Comparison of ENCODE assay signal across 23 cellular contexts in the genomic region with DNA sequence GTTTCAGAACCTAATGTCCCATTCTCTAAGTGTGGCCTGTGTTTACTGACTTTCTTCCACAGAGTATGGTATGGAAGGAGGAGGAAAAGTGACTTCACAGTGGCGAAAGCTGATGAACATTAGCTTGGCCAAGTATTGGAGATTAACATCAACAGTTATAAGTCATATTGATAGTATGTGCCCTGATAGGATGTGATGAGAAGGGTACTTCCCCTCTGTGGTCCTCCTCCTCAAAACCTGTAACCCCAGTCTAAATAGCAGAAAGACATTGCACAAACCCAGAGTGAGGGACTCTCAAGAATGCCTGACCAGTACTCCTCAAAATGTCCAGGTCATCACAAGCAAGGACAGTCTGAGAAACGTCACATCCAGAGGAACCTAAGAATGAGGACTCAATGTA.
A peak's percentile ranks its signal among the peaks of the same experiment; 100 is the strongest.
DNase-seq lines count a peak whose midpoint lies in the region; ATAC-seq, FAIRE-seq and TF ChIP-seq lines count a peak whose summit lies in the region.
"Had no signal": no experiment of that assay in that cellular context is flagged by ENCODE, and none has a peak within 500 bp of the region (broad histone marks: within the 10 kb centered on the region; RNA-seq: fewer than 3 reads in every experiment).

No MANE protein-coding gene starts in this region.

- H3K79me2 ChIP-seq in K562 (ENCODE audit: control insufficient read depth, insufficient read depth, low read length) (no peaks in the 10 kb centered on the region), trophoblast cell (ENCODE audit: control insufficient read depth, insufficient read depth, low read length, poor library complexity) (no peaks in the 10 kb centered on the region)

- ATAC-seq in IMR-90 (ENCODE audit: low read depth), result no peak
- no peak for ATAC-seq in K562
- peak in 1 of 2 donors; percentile 36 for ATAC-seq in stimulated activated naive B cell treated with anti-CD40 and anti-IgM and Interleukin-4, amounts not matched to agents 10 μg/mL and 1 μg/mL and 100 μg/mL, for 72 hours (replicated peaks)

- H3K9me1 ChIP-seq in IMR-90 (ENCODE audit: insufficient read depth, low read length) (peaks cover 19% of the 10 kb centered on the region), K562 (ENCODE audit: control insufficient read depth, insufficient read depth, low read length) (no peaks in the 10 kb centered on the region)

- TF ChIP-seq CTCF in IMR-90 (conservative IDR thresholded peaks at IDR 0.05; ENCODE audit: low read depth, low read length) (no peak), K562 (IDR thresholded peaks at IDR 0.05 in 2 of 3, conservative IDR thresholded peaks at IDR 0.05 in 1 of 3; ENCODE audit: insufficient read depth in 2 of 3, low read depth in 1 of 3, low read length in 3 of 3) (no peak)

- BruUV-seq in IMR-90 (replicated peaks; lab: Mats Ljungman, UMichigan) (no TSS peak), K562 (replicated peaks; lab: Mats Ljungman, UMichigan) (TSS peak; percentile 16)

- H2BK5ac ChIP-seq in IMR-90 (ENCODE audit: low read depth, low read length, poor library complexity, severe bottlenecking) (peak overlapping the region; percentile 35), trophoblast cell (ENCODE audit: low read depth, low read length, poor library complexity) (no peak overlapping the region)

- H2AK9ac ChIP-seq in IMR-90 (replicated peaks; ENCODE audit: low read depth, low read length, poor library complexity), result no peak overlapping the region

- H2AFZ ChIP-seq in IMR-90 (replicated peaks; ENCODE audit: low read length, poor library complexity), result no peak overlapping the region
- H2AFZ ChIP-seq in K562 (ENCODE audit: low read depth, low read length), result no peak overlapping the region
- no peak overlapping the region for H2AFZ ChIP-seq in trophoblast cell (ENCODE audit: insufficient read depth, low read length, poor library complexity)

- H3K4ac ChIP-seq in IMR-90 (ENCODE audit: low read depth, low read length) (peak overlapping the region; percentile 91), trophoblast cell (ENCODE audit: low read depth, low read length) (no peak overlapping the region)

- peak overlapping the region; percentile 78 for H3K14ac ChIP-seq in IMR-90 (replicated peaks; ENCODE audit: low read depth, low read length)
- no peak overlapping the region for H3K14ac ChIP-seq in trophoblast cell (ENCODE audit: low read length)

- dilution Hi-C loops in IMR-90 (cut with HindIII; ENCODE audit: low sequenced_read_pairs, unreplicated experiment), result no loop called here

- H3K4me1 ChIP-seq in IMR-90 (ENCODE audit: control insufficient read depth, insufficient read depth, low read length) (peaks cover 20% of the 10 kb centered on the region), K562 (replicated peaks in 1 of 2; ENCODE audit: control insufficient read depth in 2 of 2, insufficient read depth in 2 of 2, low read length in 2 of 2) (peaks cover 4 to 5% of the 10 kb centered on the region in 2 experiments), trophoblast cell (ENCODE audit: control insufficient read depth in 1 of 2, insufficient read depth in 2 of 2, low read length in 2 of 2) (peaks cover 0 to 2% of the 10 kb centered on the region in 2 experiments)
- H3K4me1 ChIP-seq: HAP-1 had no signal

- H2BK12ac ChIP-seq in trophoblast cell (ENCODE audit: low read length), result no peak overlapping the region

- no peak for TF ChIP-seq POLR2A in IMR-90 (IDR thresholded peaks at IDR 0.05; ENCODE audit: low read depth, low read length)
- TF ChIP-seq POLR2A in K562 (conservative IDR thresholded peaks at IDR 0.05), result no peak

- no peaks in the 10 kb centered on the region for H3K27me3 Mint-ChIP-seq in activated naive CD8-positive, alpha-beta T cell
- H3K27me3 Mint-ChIP-seq in activated naive CD8-positive, alpha-beta T cell treated with anti-CD3 and anti-CD28 coated beads for 36 hours, result no peaks in the 10 kb centered on the region
- H3K27me3 Mint-ChIP-seq in stimulated activated naive B cell treated with anti-CD40 and anti-IgM and Interleukin-4, amounts not matched to agents 10 μg/mL and 1 μg/mL and 100 μg/mL, for 72 hours, result no peaks in the 10 kb centered on the region
- H3K27me3 Mint-ChIP-seq: activated CD8-positive, alpha-beta T cell treated with anti-CD3 and anti-CD28 coated beads for 36 hours; progenitor cell of endocrine pancreas; T-cell had no signal

- in situ Hi-C loops in IMR-90 (cut with MboI; ENCODE audit: low sequenced_read_pairs), result no loop called here
- in situ Hi-C loops in K562 (cut with MboI), result no loop called here

- H4K91ac ChIP-seq in IMR-90 (ENCODE audit: insufficient read depth, low read depth, low read length), result peak overlapping the region; percentile 75
- H4K91ac ChIP-seq in trophoblast cell (ENCODE audit: low read depth, low read length), result no peak overlapping the region

- H3K9me3 ChIP-seq in IMR-90 (ENCODE audit: control insufficient read depth, insufficient read depth, low read length) (no peaks in the 10 kb centered on the region), K562 (replicated peaks; ENCODE audit: control insufficient read depth, insufficient read depth, low read depth, low read length) (no peaks in the 10 kb centered on the region), trophoblast cell (ENCODE audit: insufficient read depth, low read depth, low read length) (no peaks in the 10 kb centered on the region)
- H3K9me3 ChIP-seq: BLaER1 treated with 17β-estradiol and CSF1 and Interleukin-3, amounts not matched to agents 10 nM and 100 nM; colonic mucosa; HAP-1; MG63; upper lobe of left lung had no signal

- peak overlapping the region; percentile 63; the same call in 1 of the 2 replicates for H4K5ac ChIP-seq in IMR-90 (ENCODE audit: low read depth, low read length)

- no peaks in the 10 kb centered on the region for H4K20me1 ChIP-seq in IMR-90 (ENCODE audit: insufficient read depth, low read length)
- no peaks in the 10 kb centered on the region for H4K20me1 ChIP-seq in K562 (replicated peaks; ENCODE audit: control insufficient read depth, insufficient read depth, low read length)

- H3K27me3 ChIP-seq in IMR-90 (ENCODE audit: control insufficient read depth, insufficient read depth, low read length), result no peaks in the 10 kb centered on the region
- no peaks in the 10 kb centered on the region for H3K27me3 ChIP-seq in K562 (ENCODE audit: control insufficient read depth in 2 of 2, insufficient read depth in 2 of 2, low read length in 2 of 2)
- no peaks in the 10 kb centered on the region for H3K27me3 ChIP-seq in trophoblast cell (ENCODE audit: insufficient read depth, low read length)
- H3K27me3 ChIP-seq: BLaER1 treated with 17β-estradiol and CSF1 and Interleukin-3, amounts not matched to agents 10 nM and 100 nM; colonic mucosa; MG63; upper lobe of left lung had no signal

- FAIRE-seq in K562 (lab: Jason Lieb, UNC) (no peak), frontal cortex (lab: Jason Lieb, UNC) (no peak)
- FAIRE-seq: bronchial epithelial cell had no signal

- H3K27ac ChIP-seq in IMR-90 (ENCODE audit: insufficient read depth, low read length) (no peak overlapping the region), K562 (ENCODE audit: extremely low read depth, low read depth, low read length) (no peak overlapping the region), trophoblast cell (ENCODE audit: low read depth, low read length) (no peak overlapping the region)
- H3K27ac ChIP-seq: BLaER1 treated with 17β-estradiol and CSF1 and Interleukin-3, amounts not matched to agents 10 nM and 100 nM had no signal

- H3K18ac ChIP-seq in IMR-90 (ENCODE audit: low read depth, low read length) (peak overlapping the region; percentile 76), trophoblast cell (ENCODE audit: low read length) (no peak overlapping the region)

- H3K36me3 Mint-ChIP-seq in activated naive CD8-positive, alpha-beta T cell, result peaks cover 24% of the 10 kb centered on the region
- peaks cover 15% of the 10 kb centered on the region for H3K36me3 Mint-ChIP-seq in activated naive CD8-positive, alpha-beta T cell treated with anti-CD3 and anti-CD28 coated beads for 36 hours
- peaks cover 51 to 81% of the 10 kb centered on the region in 2 donors for H3K36me3 Mint-ChIP-seq in stimulated activated naive B cell treated with anti-CD40 and anti-IgM and Interleukin-4, amounts not matched to agents 10 μg/mL and 1 μg/mL and 100 μg/mL, for 72 hours

- no peak for TF ChIP-seq RAD21 in IMR-90 (IDR thresholded peaks at IDR 0.05; ENCODE audit: low read length)
- TF ChIP-seq RAD21 in K562 (CRISPR knock-in tag; conservative IDR thresholded peaks at IDR 0.05 in 1 of 2, IDR thresholded peaks at IDR 0.05 in 1 of 2), result no peak

- no peaks in the 10 kb centered on the region for H3K9me3 Mint-ChIP-seq in activated naive CD8-positive, alpha-beta T cell (ENCODE audit: low read depth)
- no peaks in the 10 kb centered on the region for H3K9me3 Mint-ChIP-seq in activated naive CD8-positive, alpha-beta T cell treated with anti-CD3 and anti-CD28 coated beads for 36 hours
- H3K9me3 Mint-ChIP-seq in stimulated activated naive B cell treated with anti-CD40 and anti-IgM and Interleukin-4, amounts not matched to agents 10 μg/mL and 1 μg/mL and 100 μg/mL, for 72 hours, result no peaks in the 10 kb centered on the region
- H3K9me3 Mint-ChIP-seq: activated CD8-positive, alpha-beta T cell treated with anti-CD3 and anti-CD28 coated beads for 36 hours; activated naive CD4-positive, alpha-beta T cell treated with anti-CD3 and anti-CD28 coated beads for 36 hours; T-cell had no signal

- peak overlapping the region; percentile 54 for H3K27ac Mint-ChIP-seq in activated naive CD8-positive, alpha-beta T cell
- no peak overlapping the region for H3K27ac Mint-ChIP-seq in activated naive CD8-positive, alpha-beta T cell treated with anti-CD3 and anti-CD28 coated beads for 36 hours
- H3K27ac Mint-ChIP-seq in stimulated activated naive B cell treated with anti-CD40 and anti-IgM and Interleukin-4, amounts not matched to agents 10 μg/mL and 1 μg/mL and 100 μg/mL, for 72 hours, result peak overlapping the region; percentile 42
- H3K27ac Mint-ChIP-seq: activated CD8-positive, alpha-beta T cell treated with anti-CD3 and anti-CD28 coated beads for 36 hours; activated naive CD4-positive, alpha-beta T cell treated with anti-CD3 and anti-CD28 coated beads for 36 hours; progenitor cell of endocrine pancreas; T-cell had no signal

- CTCF ChIA-PET in IMR-90 (lab: Yijun Ruan, JAX), result no interaction called here
- CTCF ChIA-PET in K562 (lab: Yijun Ruan, JAX; ENCODE audit: low intra/inter-chr PET ratio), result no interaction called here

- intact Hi-C loops in IMR-90 (cut with micrococcal nuclease) (no loop called here), K562 (cut with micrococcal nuclease) (no loop called here)

- peaks cover 15% of the 10 kb centered on the region for H3K4me1 Mint-ChIP-seq in activated naive CD8-positive, alpha-beta T cell (ENCODE audit: low read depth)
- H3K4me1 Mint-ChIP-seq in activated naive CD8-positive, alpha-beta T cell treated with anti-CD3 and anti-CD28 coated beads for 36 hours, result peaks cover 6% of the 10 kb centered on the region
- no peaks in the 10 kb centered on the region for H3K4me1 Mint-ChIP-seq in stimulated activated naive B cell treated with anti-CD40 and anti-IgM and Interleukin-4, amounts not matched to agents 10 μg/mL and 1 μg/mL and 100 μg/mL, for 72 hours

- peak overlapping the region; percentile 22; the same call in 1 of the 2 replicates for H3K23ac ChIP-seq in IMR-90 (ENCODE audit: low read depth, low read length)
- H3K23ac ChIP-seq in trophoblast cell (ENCODE audit: low read length), result no peak overlapping the region

- H4K8ac ChIP-seq in IMR-90 (ENCODE audit: low read depth in 2 of 2, low read length in 2 of 2) (peak overlapping the region; percentile 10 to 49; a peak in 3 of 4 replicates), trophoblast cell (ENCODE audit: low read depth, low read length) (no peak overlapping the region)

- H3K4me2 ChIP-seq in IMR-90 (ENCODE audit: low read depth, low read length) (no peak overlapping the region), K562 (ENCODE audit: insufficient read depth, low read length) (no peak overlapping the region), trophoblast cell (ENCODE audit: low read length) (no peak overlapping the region)
- H3K4me2 ChIP-seq: BLaER1 treated with 17β-estradiol and CSF1 and Interleukin-3, amounts not matched to agents 10 nM and 100 nM had no signal

- WGBS in IMR-90 (ENCODE audit: extremely low coverage in 2 of 2, insufficient read length in 1 of 2), 2 experiments, result no CpG with 5 or more reads among the region's 2 CpGs
- WGBS in K562 (ENCODE audit: insufficient coverage, low coverage, missing lambda C conversion rate), result 94% methylated on average over 2 of the region's 2 CpGs
- WGBS in trophoblast cell (ENCODE audit: extremely low coverage, insufficient coverage, insufficient read length), result no CpG with 5 or more reads among the region's 2 CpGs

- H3K4me3 Mint-ChIP-seq in activated naive CD8-positive, alpha-beta T cell, result no peak overlapping the region
- H3K4me3 Mint-ChIP-seq in activated naive CD8-positive, alpha-beta T cell treated with anti-CD3 and anti-CD28 coated beads for 36 hours, result no peak overlapping the region
- no peak overlapping the region for H3K4me3 Mint-ChIP-seq in stimulated activated naive B cell treated with anti-CD40 and anti-IgM and Interleukin-4, amounts not matched to agents 10 μg/mL and 1 μg/mL and 100 μg/mL, for 72 hours
- H3K4me3 Mint-ChIP-seq: activated CD8-positive, alpha-beta T cell treated with anti-CD3 and anti-CD28 coated beads for 36 hours; activated naive CD4-positive, alpha-beta T cell treated with anti-CD3 and anti-CD28 coated beads for 36 hours; T-cell had no signal

- H3K9ac ChIP-seq in IMR-90 (ENCODE audit: low read depth, low read length) (no peak overlapping the region), K562 (ENCODE audit: insufficient read depth in 1 of 2, low read depth in 2 of 2, low read length in 2 of 2) (no peak overlapping the region), trophoblast cell (ENCODE audit: low read length) (no peak overlapping the region)
- H3K9ac ChIP-seq: BLaER1 treated with 17β-estradiol and CSF1 and Interleukin-3, amounts not matched to agents 10 nM and 100 nM had no signal

- POLR2A ChIA-PET in IMR-90 (lab: Charles Lee; ENCODE audit: unreplicated experiment), result no interaction called here
- POLR2A ChIA-PET in K562 (lab: Yijun Ruan, JAX), result no interaction called here

- DNase-seq in activated naive CD8-positive, alpha-beta T cell treated with anti-CD3 and anti-CD28 coated beads for 36 hours, result no peak
- DNase-seq in IMR-90 (no peak), K562 (ENCODE audit: extremely low read depth in 1 of 4, low spot score in 3 of 4) (no peak), frontal cortex (ENCODE audit: low spot score in 2 of 2) (no peak), trophoblast cell (no peak), COLO829 (ENCODE audit: low spot score) (no peak)
- no peak for DNase-seq in stimulated activated naive B cell treated with anti-CD40 and anti-IgM and Interleukin-4, amounts not matched to agents 10 μg/mL and 1 μg/mL and 100 μg/mL, for 72 hours
- DNase-seq: effector CD8-positive, alpha-beta T cell; KBM-7; NCI-H1105 treated with DMSO at 0.1 percent for 48 hours; NCI-H1930; NCI-H526 had no signal

- peak overlapping the region; percentile 61 for H2BK15ac ChIP-seq in IMR-90 (ENCODE audit: low read depth, low read length)

- H3K4me3 ChIP-seq in IMR-90 (ENCODE audit: insufficient read depth, low read depth, low read length), result no peak overlapping the region
- no peak overlapping the region for H3K4me3 ChIP-seq in K562
- H3K4me3 ChIP-seq in trophoblast cell (ENCODE audit: low read depth, low read length), result no peak overlapping the region
- H3K4me3 ChIP-seq: BLaER1 treated with 17β-estradiol and CSF1 and Interleukin-3, amounts not matched to agents 10 nM and 100 nM; colonic mucosa; HAP-1; MG63; upper lobe of left lung had no signal

- H2BK20ac ChIP-seq in IMR-90 (ENCODE audit: low read depth, low read length), result peak overlapping the region; percentile 84

- H2AK5ac ChIP-seq in IMR-90 (ENCODE audit: low read depth, low read length), result peak overlapping the region; percentile 84; the same call in 1 of the 2 replicates
- no peak overlapping the region for H2AK5ac ChIP-seq in trophoblast cell (ENCODE audit: low read length)

- H3K36me3 ChIP-seq in IMR-90 (ENCODE audit: control insufficient read depth, insufficient read depth, low read length) (peaks cover 17% of the 10 kb centered on the region; the same call in 1 of the 2 replicates), K562 (ENCODE audit: control insufficient read depth, insufficient read depth, low read length) (peaks cover 5% of the 10 kb centered on the region; the same call in 1 of the 3 replicates), trophoblast cell (ENCODE audit: control insufficient read depth in 1 of 2, insufficient read depth in 2 of 2, low read length in 2 of 2) (peaks cover 12 to 13% of the 10 kb centered on the region in 2 experiments)
- H3K36me3 ChIP-seq: colonic mucosa had no signal

- no peak overlapping the region for H4K12ac ChIP-seq in trophoblast cell (ENCODE audit: low read depth, low read length)

- H3K79me1 ChIP-seq in IMR-90 (ENCODE audit: low read depth in 1 of 2, low read length in 2 of 2), result peaks cover 9 to 18% of the 10 kb centered on the region in 2 experiments; a peak in 1 of 4 replicates
- H3K79me1 ChIP-seq in trophoblast cell (ENCODE audit: low read length), result no peaks in the 10 kb centered on the region

- H2BK120ac ChIP-seq in IMR-90 (ENCODE audit: low read depth, low read length) (peak overlapping the region; percentile 84), trophoblast cell (ENCODE audit: insufficient read depth, low read length, poor library complexity) (no peak overlapping the region)

- TF ChIP-seq EP300 in K562 (IDR thresholded peaks at IDR 0.05; ENCODE audit: low read length), result no peak

- no peak overlapping the region for H3K56ac ChIP-seq in IMR-90 (ENCODE audit: extremely low read depth, insufficient read depth, low read length)
